In the genomic region with DNA sequence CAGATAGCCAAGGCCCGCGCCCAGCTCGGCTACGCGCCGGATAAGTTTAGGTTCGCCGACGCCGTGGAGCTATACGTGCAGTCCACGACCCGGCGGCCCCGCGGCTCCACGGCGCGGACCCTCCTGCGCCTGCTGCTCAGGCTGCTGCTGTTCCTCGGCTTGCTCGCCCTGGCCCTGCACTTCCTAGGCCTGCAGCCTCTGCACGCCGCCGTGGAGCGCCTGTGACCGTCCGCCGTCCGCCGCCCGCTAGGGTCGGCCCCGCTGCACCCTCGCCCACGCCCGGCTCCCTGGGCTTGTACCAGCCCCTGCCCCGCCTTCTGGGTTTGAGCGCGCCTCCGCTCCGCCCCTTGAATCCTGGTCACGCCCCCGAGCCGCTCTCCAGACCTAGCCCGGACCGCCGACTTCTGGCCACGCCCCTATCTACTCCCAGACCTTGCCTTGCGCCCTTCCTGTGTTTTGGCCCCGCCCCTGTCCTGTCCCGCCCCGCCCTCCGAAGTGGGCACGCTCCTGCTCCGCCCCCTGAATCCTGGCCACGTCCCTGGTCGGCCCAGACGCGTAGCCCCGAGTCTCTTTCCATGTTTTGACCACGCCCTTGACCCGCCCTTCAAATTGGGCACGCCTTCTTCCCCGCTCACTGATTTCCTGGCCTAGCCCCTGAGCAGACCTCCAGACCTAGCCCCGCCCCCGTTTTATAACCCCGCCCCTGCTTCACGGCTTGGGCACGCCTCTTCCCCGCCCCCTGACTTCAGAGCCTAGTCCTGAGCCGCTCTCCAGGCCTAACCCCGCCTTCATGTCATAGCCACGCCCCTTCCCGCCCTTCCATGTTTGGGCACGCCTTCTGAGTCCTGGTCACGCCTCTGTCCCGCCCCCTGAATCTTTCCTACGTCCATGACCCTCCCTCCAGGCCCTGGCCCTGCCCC, we compare ENCODE assay signal across 8 cellular contexts. TPM values are rescaled to one million over a fixed set of nuclear protein-coding genes. Genes with fewer than 3 reads are reported as not detected.
DNase-seq lines count a peak whose midpoint lies in the region; ATAC-seq and TF ChIP-seq lines count a peak whose summit lies in the region.

No MANE protein-coding gene starts in this region.

- peak overlapping the region; percentile 94 to 99 (median 97) for H3K4me2 ChIP-seq in BLaER1 treated with 17β-estradiol and CSF1 and Interleukin-3, amounts not matched to agents 10 nM and 100 nM

- intact Hi-C loops in colonic mucosa (cut with DNase I): no loop called here

- no peaks in the 10 kb centered on the region for H3K36me3 ChIP-seq in BLaER1 treated with 17β-estradiol and CSF1 and Interleukin-3, amounts not matched to agents 10 nM and 100 nM
- no peaks in the 10 kb centered on the region for H3K36me3 ChIP-seq in colonic mucosa

- H4K20me1 ChIP-seq in BLaER1 treated with 17β-estradiol and CSF1 and Interleukin-3, amounts not matched to agents 10 nM and 100 nM: peaks cover 0 to 10% (median 0%) of the 10 kb centered on the region in 11 experiments; a peak in 1 of 22 replicates

- peak overlapping the region; percentile 70 to 83 (median 73) for H3K4me3 ChIP-seq in BLaER1 treated with 17β-estradiol and CSF1 and Interleukin-3, amounts not matched to agents 10 nM and 100 nM
- peak overlapping the region; percentile 73 for H3K4me3 ChIP-seq in colonic mucosa

- ATAC-seq in GM19324 (IDR thresholded peaks at IDR 0.05; ENCODE audit: low FRiP score, unreplicated experiment): peak; percentile 75
- ATAC-seq in HG03460 (IDR thresholded peaks at IDR 0.05; ENCODE audit: unreplicated experiment): peak; percentile 64

- peaks cover 0 to 22% (median 17%) of the 10 kb centered on the region in 11 experiments; a peak in 14 of 22 replicates for H3K27me3 ChIP-seq in BLaER1 treated with 17β-estradiol and CSF1 and Interleukin-3, amounts not matched to agents 10 nM and 100 nM
- no peaks in the 10 kb centered on the region for H3K27me3 ChIP-seq in colonic mucosa

- peak overlapping the region; percentile 69 to 90 (median 79) for H3K9ac ChIP-seq in BLaER1 treated with 17β-estradiol and CSF1 and Interleukin-3, amounts not matched to agents 10 nM and 100 nM
- peak overlapping the region; percentile 88 for H3K9ac ChIP-seq in colonic mucosa (ENCODE audit: low read depth in 2 of 2, low read length in 2 of 2)

- H3K9me3 ChIP-seq in BLaER1 treated with 17β-estradiol and CSF1 and Interleukin-3, amounts not matched to agents 10 nM and 100 nM (replicated peaks in 1 of 11): no peaks in the 10 kb centered on the region
- no peaks in the 10 kb centered on the region for H3K9me3 ChIP-seq in colonic mucosa

- peak overlapping the region; percentile 69 to 87 (median 77) for H3K27ac ChIP-seq in BLaER1 treated with 17β-estradiol and CSF1 and Interleukin-3, amounts not matched to agents 10 nM and 100 nM
- peak overlapping the region; percentile 97 for H3K27ac ChIP-seq in colonic mucosa

- H3K4me1 ChIP-seq in BLaER1 treated with 17β-estradiol and CSF1 and Interleukin-3, amounts not matched to agents 10 nM and 100 nM: peaks cover 42 to 51% (median 48%) of the 10 kb centered on the region in 10 experiments
- peaks cover 12% of the 10 kb centered on the region for H3K4me1 ChIP-seq in colonic mucosa

- no peak for TF ChIP-seq CTCF in colonic mucosa (IDR thresholded peaks at IDR 0.05)

- DNase-seq in NCI-H524 treated with DMSO at 0.1 percent for 48 hours (lab: John Stamatoyannopoulos, UW): peak; percentile 98
- DNase-seq in activated CD4-positive, alpha-beta T cell treated with anti-CD3 and anti-CD28 coated beads for 48 hours: peak; percentile 100
- peak; percentile 100 for DNase-seq in colonic mucosa
- DNase-seq in left kidney (ENCODE audit: low read depth, low spot score): peak; percentile 100
- peak; percentile 99 for DNase-seq in stimulated activated CD4-positive, alpha-beta T cell treated with anti-CD3 and anti-CD28 coated beads, Interleukin-1b, Interleukin-23, amount 100 ng/mL, for 48 hours

RNA-seq across cellular contexts. Expression of gene EEF2K, which starts 15.6 kb away (rescaled TPM):
- 10 to 100 TPM; 25.8 to 53.4 TPM for total RNA-seq in colonic mucosa

RNA-seq across cellular contexts. Expression of gene SDR42E2, which starts 28.1 kb away (rescaled TPM):
- not detected for total RNA-seq in colonic mucosa

Comparison
In these comparisons a context has a peak if more than half of its experiments do, and no peak if none do; other contexts are left out.
1. Peak in every context shown above with its lines: DNase-seq, ATAC-seq, H3K4me3 ChIP-seq and H3K27ac ChIP-seq.